19 cellular contexts compared by ENCODE assay signal in genomic region chr14:104676130-104676693, GRCh38. TPM values are rescaled to one million over a fixed set of nuclear protein-coding genes. Genes with fewer than 3 reads are reported as not detected.
A peak's percentile ranks its signal among the peaks of the same experiment; 100 is the strongest.
DNase-seq lines count a peak whose midpoint lies in the region; TF ChIP-seq lines count a peak whose summit lies in the region.
"Had no signal": no experiment of that assay in that cellular context is flagged by ENCODE, and none has a peak within 500 bp of the region (broad histone marks: within the 10 kb centered on the region; RNA-seq: fewer than 3 reads in every experiment).

No MANE protein-coding gene starts in this region.

- BruUV-seq in Caco-2 (replicated peaks; lab: Mats Ljungman, UMichigan): no TSS peak

- H3K9me3 ChIP-seq in Caco-2: no peaks in the 10 kb centered on the region
- H3K9me3 ChIP-seq in NT2/D1 (ENCODE audit: insufficient read depth, low read length): no peaks in the 10 kb centered on the region
- no peaks in the 10 kb centered on the region for H3K9me3 ChIP-seq in esophagus muscularis mucosa
- no peaks in the 10 kb centered on the region for H3K9me3 ChIP-seq in sigmoid colon
- H3K9me3 ChIP-seq: left lung, Peyer's patch, prostate gland had no signal

- H3K36me3 Mint-ChIP-seq in Caco-2 (ENCODE audit: insufficient read depth, unreplicated experiment): no peaks in the 10 kb centered on the region

- TF ChIP-seq POLR2A in esophagus muscularis mucosa (IDR thresholded peaks at IDR 0.05; ENCODE audit: low read depth): no peak
- TF ChIP-seq POLR2A in sigmoid colon (IDR thresholded peaks at IDR 0.05): no peak

- no peak overlapping the region for H3K4me3 Mint-ChIP-seq in Caco-2 (ENCODE audit: unreplicated experiment)

- H3K9ac ChIP-seq in NT2/D1 (ENCODE audit: insufficient read length, low read depth): peak overlapping the region; percentile 95
- H3K9ac ChIP-seq: GM23248 had no signal

- H3K27me3 Mint-ChIP-seq in Caco-2 (ENCODE audit: insufficient read depth, unreplicated experiment): no peaks in the 10 kb centered on the region

- H3K4me1 Mint-ChIP-seq in Caco-2 (ENCODE audit: low read depth, unreplicated experiment): peaks cover 19% of the 10 kb centered on the region

- CTCF ChIA-PET in Caco-2 (lab: Charles Lee): no interaction called here

- POLR2A ChIA-PET in Caco-2 (lab: Charles Lee): no interaction called here

- H3K36me3 ChIP-seq in Caco-2 (ENCODE audit: control insufficient read depth, insufficient read depth, low read length): no peaks in the 10 kb centered on the region
- no peaks in the 10 kb centered on the region for H3K36me3 ChIP-seq in NT2/D1 (ENCODE audit: insufficient read depth, insufficient read length, low read length)
- H3K36me3 ChIP-seq in esophagus muscularis mucosa: no peaks in the 10 kb centered on the region
- no peaks in the 10 kb centered on the region for H3K36me3 ChIP-seq in sigmoid colon
- H3K36me3 ChIP-seq: left lung, Peyer's patch, prostate gland had no signal

- no peaks in the 10 kb centered on the region for H3K27me3 ChIP-seq in Caco-2 (replicated peaks; ENCODE audit: control insufficient read depth, insufficient read depth, low read length)
- H3K27me3 ChIP-seq in NT2/D1 (ENCODE audit: insufficient read depth, insufficient read length): no peaks in the 10 kb centered on the region
- no peaks in the 10 kb centered on the region for H3K27me3 ChIP-seq in esophagus muscularis mucosa
- no peaks in the 10 kb centered on the region for H3K27me3 ChIP-seq in sigmoid colon
- H3K27me3 ChIP-seq: Peyer's patch had no signal

- TF ChIP-seq CTCF in Caco-2 (IDR thresholded peaks at IDR 0.05; ENCODE audit: insufficient read depth in 1 of 2, low read depth in 1 of 2, low read length in 1 of 2, severe bottlenecking in 1 of 2, unreplicated experiment in 1 of 2) (no peak), esophagus muscularis mucosa (IDR thresholded peaks at IDR 0.05) (no peak), sigmoid colon (IDR thresholded peaks at IDR 0.05) (no peak)

- H3K4me3 ChIP-seq in Caco-2 (ENCODE audit: low read depth, low read length): no peak overlapping the region
- no peak overlapping the region for H3K4me3 ChIP-seq in NT2/D1 (ENCODE audit: insufficient read length, low read depth)
- H3K4me3 ChIP-seq in esophagus muscularis mucosa: no peak overlapping the region
- no peak overlapping the region for H3K4me3 ChIP-seq in sigmoid colon
- H3K4me3 ChIP-seq: GM23248, prostate gland had no signal

- H3K9me3 Mint-ChIP-seq in Caco-2 (ENCODE audit: unreplicated experiment): no peaks in the 10 kb centered on the region
- H3K9me3 Mint-ChIP-seq: naive thymus-derived CD4-positive, alpha-beta T cell had no signal

- H3K27ac ChIP-seq in esophagus muscularis mucosa (replicated peaks in 1 of 4): peak overlapping the region in 3 of 4 donors; percentile 83 to 90 (median 85)
- H3K27ac ChIP-seq in sigmoid colon: peak overlapping the region in 3 of 4 donors; percentile 84 to 89 (median 88)
- H3K27ac ChIP-seq: C4-2B, GM23248 had no signal

- intact Hi-C loops in Caco-2 (cut with micrococcal nuclease; ENCODE audit: unreplicated experiment) (no loop called here), esophagus muscularis mucosa (cut with DNase I) (no loop called here), sigmoid colon (cut with DNase I) (loop anchor here (2.0 kb wide), 1 partner anchor 25 kb away; no protein-coding TSS in a partner anchor)

- peaks cover 45% of the 10 kb centered on the region for H3K4me1 ChIP-seq in Caco-2
- peaks cover 35% of the 10 kb centered on the region for H3K4me1 ChIP-seq in NT2/D1 (ENCODE audit: insufficient read depth, insufficient read length)
- peaks cover 43 to 48% (median 46%) of the 10 kb centered on the region in 4 donors for H3K4me1 ChIP-seq in esophagus muscularis mucosa
- H3K4me1 ChIP-seq in sigmoid colon: peaks cover 0 to 46% (median 42%) of the 10 kb centered on the region in 4 donors

- no peak for DNase-seq in Caco-2
- DNase-seq in NT2/D1 (ENCODE audit: low read depth, low spot score): no peak
- no peak for DNase-seq in esophagus muscularis mucosa (ENCODE audit: extremely low spot score)
- DNase-seq in sigmoid colon: peak; percentile 64
- DNase-seq in COR-L47 (lab: John Stamatoyannopoulos, UW): no peak
- DNase-seq in A172 (ENCODE audit: low spot score): no peak
- no peak for DNase-seq in glomerular visceral epithelial cell (ENCODE audit: extremely low spot score)
- DNase-seq in activated CD4-positive, alpha-beta T cell treated with anti-CD3 and anti-CD28 coated beads, Interleukin-2, amount 50 U/mL, for 48 hours: no peak
- DNase-seq: activated gamma-delta T cell treated with Interleukin-2 at 50 U/mL for 16 hours; DND-41; GM23248; hippocampal formation; MV-4-11; stimulated activated CD4-positive, alpha-beta T cell treated with anti-CD3 and anti-CD28 coated beads, Interleukin-15, amount 100 ng/mL, for 24 hours had no signal

- TF ChIP-seq EP300 in esophagus muscularis mucosa (IDR thresholded peaks at IDR 0.05) (no peak), sigmoid colon (IDR thresholded peaks at IDR 0.05) (no peak)

- peak overlapping the region; percentile 65 for H3K27ac Mint-ChIP-seq in Caco-2 (ENCODE audit: unreplicated experiment)

- WGBS in esophagus muscularis mucosa: 97% methylated on average over 7 of the region's 7 CpGs
- WGBS in sigmoid colon, 2 donors: 94% methylated on average over 7 of the region's 7 CpGs

RNA-seq across cellular contexts. Expression of gene INF2, which starts 13.2 kb away (rescaled TPM):
- total RNA-seq in Caco-2 (2022): 70.8 TPM in 2 replicates
- total RNA-seq in esophagus muscularis mucosa: 100 to 1,000 TPM in 1 of 4 donors, 10 to 100 TPM in 3; 51.5 to 129 (median 66.7) TPM
- 10 to 100 TPM; 26.3 to 67.0 (median 30.3) TPM for total RNA-seq in sigmoid colon
- polyA plus RNA-seq in sigmoid colon: 100 to 1,000 TPM; 127 to 169 (median 130) TPM
- total RNA-seq in A172 (2014; rRNA removed; shearing (Covaris generic)): 93.1 and 98.0 TPM in 2 replicates

RNA-seq across cellular contexts. Expression of gene ADSS1, which starts 47.8 kb away (rescaled TPM):
- total RNA-seq in Caco-2 (2022) (1.6 and 3.2 TPM in 2 replicates), esophagus muscularis mucosa (1 to 10 TPM; 4.3 to 7.9 (median 5.7) TPM), sigmoid colon (10 to 100 TPM in 1 of 4 donors, 1 to 10 TPM in 3; 2.0 to 10.2 (median 7.3) TPM)
- polyA plus RNA-seq in sigmoid colon: 1 to 10 TPM; 3.5 to 6.6 (median 4.1) TPM
- 3.4 and 3.7 TPM in 2 replicates for total RNA-seq in A172 (2014; rRNA removed; shearing (Covaris generic))
